Comparison of ENCODE assay signal across 11 cellular contexts in the genomic region with DNA sequence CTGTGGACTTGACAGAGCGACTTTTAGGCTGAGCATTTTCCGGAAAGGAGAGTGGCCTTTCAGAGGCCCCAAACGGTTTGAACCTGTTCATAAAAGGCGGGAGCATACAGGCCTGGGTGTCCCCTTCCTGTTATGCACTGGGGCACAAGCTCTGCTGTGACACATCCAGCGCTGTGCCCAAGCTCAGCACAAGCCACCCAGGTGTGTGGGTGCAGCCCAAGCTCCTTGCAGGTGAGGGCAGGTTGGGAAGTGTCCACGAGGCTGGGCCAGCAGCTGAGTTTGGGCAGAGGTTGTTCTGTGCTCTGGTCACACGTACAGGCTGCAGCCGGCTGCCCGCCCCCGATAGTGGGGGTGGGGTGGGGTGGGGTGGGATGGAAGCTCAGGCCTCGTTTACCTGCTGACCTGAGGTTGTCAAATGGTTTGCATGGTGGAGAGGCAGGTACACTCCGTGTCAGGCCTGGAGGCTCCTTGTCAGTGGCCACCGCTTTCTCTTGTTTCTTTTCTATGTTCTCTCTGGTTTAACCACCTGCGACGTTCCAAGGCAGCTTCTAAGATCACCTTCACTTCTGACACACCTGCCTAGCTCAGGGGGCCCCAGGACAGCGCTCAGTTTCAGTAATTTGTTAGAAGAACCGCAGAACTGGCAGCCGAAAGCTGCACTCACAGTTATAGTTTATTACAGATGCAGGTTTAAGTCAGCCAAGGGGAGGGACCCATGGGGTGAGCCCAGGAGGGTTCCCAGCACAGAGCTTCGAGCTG.
A peak's percentile ranks its signal among the peaks of the same experiment; 100 is the strongest.
DNase-seq lines count a peak whose midpoint lies in the region; ATAC-seq and TF ChIP-seq lines count a peak whose summit lies in the region.
"Had no signal": no experiment of that assay in that cellular context is flagged by ENCODE, and none has a peak within 500 bp of the region (broad histone marks: within the 10 kb centered on the region; RNA-seq: fewer than 3 reads in every experiment).

No MANE protein-coding gene starts in this region.

- no peaks in the 10 kb centered on the region for H3K36me3 ChIP-seq in right atrium auricular region
- H3K36me3 ChIP-seq in naive thymus-derived CD4-positive, alpha-beta T cell (ENCODE audit: control insufficient read depth in 2 of 3, insufficient read depth in 3 of 3, low read length in 3 of 3), result no peaks in the 10 kb centered on the region

- CTCF ChIA-PET in activated CD4-positive, alpha-beta memory T cell treated with anti-CD3 and anti-CD28 coated beads for 36 hours (lab: Charles Lee), result interaction anchor here (0.6 to 1.7 kb wide), 6 partner anchors 10 to 192 kb away, joined by 3 to 7 read pairs (median 3); no protein-coding TSS in a partner anchor
- CTCF ChIA-PET in naive thymus-derived CD4-positive, alpha-beta T cell (lab: Charles Lee), result interaction anchor here (1.6 to 5.1 kb wide), 4 partner anchors 10 to 84 kb away, joined by 3 to 33 read pairs (median 5); no protein-coding TSS in a partner anchor

- no peaks in the 10 kb centered on the region for H3K36me3 Mint-ChIP-seq in activated CD4-positive, alpha-beta memory T cell treated with anti-CD3 and anti-CD28 coated beads for 36 hours
- no peaks in the 10 kb centered on the region for H3K36me3 Mint-ChIP-seq in naive thymus-derived CD4-positive, alpha-beta T cell
- H3K36me3 Mint-ChIP-seq: mesothelial cell of epicardium had no signal

- no peak for DNase-seq in right atrium auricular region (ENCODE audit: low spot score)
- no peak for DNase-seq in Right ventricle myocardium inferior (ENCODE audit: missing footprints)
- DNase-seq in activated CD4-positive, alpha-beta memory T cell treated with anti-CD3 and anti-CD28 coated beads for 36 hours, result no peak
- no peak for DNase-seq in naive thymus-derived CD4-positive, alpha-beta T cell
- no peak for DNase-seq in NCI-H2107 treated with DMSO at 0.1 percent for 48 hours (lab: John Stamatoyannopoulos, UW; ENCODE audit: unreplicated experiment)
- no peak for DNase-seq in SK-N-DZ (ENCODE audit: low spot score)
- DNase-seq in SKM-1 (lab: John Stamatoyannopoulos, UW; ENCODE audit: unreplicated experiment), result no peak
- DNase-seq in foreskin fibroblast, result no peak
- DNase-seq: NCI-H1048, NCI-H446 treated with DMSO at 0.1 percent for 48 hours had no signal

- H3K9me3 Mint-ChIP-seq in activated CD4-positive, alpha-beta memory T cell treated with anti-CD3 and anti-CD28 coated beads for 36 hours, result no peaks in the 10 kb centered on the region
- H3K9me3 Mint-ChIP-seq in naive thymus-derived CD4-positive, alpha-beta T cell, result no peaks in the 10 kb centered on the region
- H3K9me3 Mint-ChIP-seq: mesothelial cell of epicardium had no signal

- H3K9me3 ChIP-seq in right atrium auricular region, result no peaks in the 10 kb centered on the region
- H3K9me3 ChIP-seq in naive thymus-derived CD4-positive, alpha-beta T cell (ENCODE audit: control insufficient read depth in 2 of 3, low read length in 3 of 3), result no peaks in the 10 kb centered on the region

- no peak for ATAC-seq in Right ventricle myocardium inferior
- ATAC-seq in naive thymus-derived CD4-positive, alpha-beta T cell, result no peak

- H3K27ac Mint-ChIP-seq in activated CD4-positive, alpha-beta memory T cell treated with anti-CD3 and anti-CD28 coated beads for 36 hours, result peak overlapping the region; percentile 79
- H3K27ac Mint-ChIP-seq in naive thymus-derived CD4-positive, alpha-beta T cell, result peak overlapping the region; percentile 86 to 98 (median 94)

- peak overlapping the region; percentile 86 to 94 for H3K27ac ChIP-seq in right atrium auricular region
- H3K27ac ChIP-seq in naive thymus-derived CD4-positive, alpha-beta T cell (ENCODE audit: low read depth, low read length), result peak overlapping the region; percentile 57

- TF ChIP-seq CTCF in right atrium auricular region (IDR thresholded peaks at IDR 0.05) (no peak), foreskin fibroblast (IDR thresholded peaks at IDR 0.05; ENCODE audit: low read depth, low read length) (no peak)

- H3K27me3 Mint-ChIP-seq in activated CD4-positive, alpha-beta memory T cell treated with anti-CD3 and anti-CD28 coated beads for 36 hours, result peaks cover 6% of the 10 kb centered on the region
- no peaks in the 10 kb centered on the region for H3K27me3 Mint-ChIP-seq in naive thymus-derived CD4-positive, alpha-beta T cell

- peaks cover 0 to 84% of the 10 kb centered on the region in 2 donors for H3K4me1 ChIP-seq in right atrium auricular region
- peaks cover 0 to 76% of the 10 kb centered on the region in 2 donors for H3K4me1 ChIP-seq in naive thymus-derived CD4-positive, alpha-beta T cell (ENCODE audit: control insufficient read depth in 2 of 2, insufficient read depth in 2 of 2, low read length in 2 of 2)

- POLR2A ChIA-PET in activated CD4-positive, alpha-beta memory T cell treated with anti-CD3 and anti-CD28 coated beads for 36 hours (lab: Charles Lee), result no interaction called here
- POLR2A ChIA-PET in naive thymus-derived CD4-positive, alpha-beta T cell (lab: Charles Lee), result interaction anchor here (0.8 to 2.0 kb wide), 5 partner anchors 9 to 309 kb away, joined by 3 to 8 read pairs (median 6); no protein-coding TSS in a partner anchor

- intact Hi-C loops in Right ventricle myocardium inferior (cut with DNase I), result loop anchor here (5.0 kb wide), 1 partner anchor 305 kb away; a partner anchor contains a TSS
- intact Hi-C loops in activated CD4-positive, alpha-beta memory T cell treated with anti-CD3 and anti-CD28 coated beads for 36 hours (cut with micrococcal nuclease), result loop anchor here (10.0 kb wide), 1 partner anchor 308 kb away; a partner anchor contains a TSS
- intact Hi-C loops in naive thymus-derived CD4-positive, alpha-beta T cell (cut with micrococcal nuclease), result loop anchor here (1.0 to 10.0 kb wide), 9 partner anchors 114 to 792 kb away; a partner anchor contains a TSS

- no peak overlapping the region for H3K4me3 Mint-ChIP-seq in activated CD4-positive, alpha-beta memory T cell treated with anti-CD3 and anti-CD28 coated beads for 36 hours
- H3K4me3 Mint-ChIP-seq in naive thymus-derived CD4-positive, alpha-beta T cell, result peak overlapping the region; percentile 25 to 86 (median 61)
- H3K4me3 Mint-ChIP-seq: mesothelial cell of epicardium had no signal

- H3K27me3 ChIP-seq in right atrium auricular region, result no peaks in the 10 kb centered on the region
- H3K27me3 ChIP-seq in naive thymus-derived CD4-positive, alpha-beta T cell (ENCODE audit: control insufficient read depth in 2 of 2, insufficient read depth in 2 of 2, low read length in 2 of 2), result no peaks in the 10 kb centered on the region

- no peak overlapping the region for H3K4me3 ChIP-seq in right atrium auricular region
- no peak overlapping the region for H3K4me3 ChIP-seq in naive thymus-derived CD4-positive, alpha-beta T cell (ENCODE audit: low read length)
- no peak overlapping the region for H3K4me3 ChIP-seq in foreskin fibroblast (ENCODE audit: low read depth in 1 of 2, low read length in 2 of 2)

- H3K4me1 Mint-ChIP-seq in activated CD4-positive, alpha-beta memory T cell treated with anti-CD3 and anti-CD28 coated beads for 36 hours (ENCODE audit: low read depth), result peaks cover 38% of the 10 kb centered on the region
- H3K4me1 Mint-ChIP-seq in naive thymus-derived CD4-positive, alpha-beta T cell, result peaks cover 21 to 82% (median 61%) of the 10 kb centered on the region in 7 donors
